Comparison of ENCODE assay signal across 9 cellular contexts in genomic region chr16:20897253-20897896, GRCh38. TPM values are rescaled to one million over a fixed set of nuclear protein-coding genes. Genes with fewer than 3 reads are reported as not detected.
DNase-seq lines count a peak whose midpoint lies in the region; ATAC-seq and TF ChIP-seq lines count a peak whose summit lies in the region.
"Had no signal": no experiment of that assay in that cellular context is flagged by ENCODE, and none has a peak within 500 bp of the region (broad histone marks: within the 10 kb centered on the region; RNA-seq: fewer than 3 reads in every experiment).

No MANE protein-coding gene starts in this region.

- no peaks in the 10 kb centered on the region for H4K20me1 ChIP-seq in HCT116 (ENCODE audit: insufficient read depth)

- H4K91ac ChIP-seq in mesenchymal stem cell (ENCODE audit: low read length): no peak overlapping the region

- no peak for ATAC-seq in HCT116
- ATAC-seq in GM18867 (IDR thresholded peaks at IDR 0.05; ENCODE audit: unreplicated experiment): no peak
- ATAC-seq in HG02759 (IDR thresholded peaks at IDR 0.05; ENCODE audit: unreplicated experiment): no peak

- CTCF ChIA-PET in HCT116 (lab: Charles Lee) (no interaction called here), MCF 10A (lab: Yijun Ruan, JAX) (interaction anchor here (1.1 to 5.3 kb wide), 6 partner anchors 16 to 187 kb away, joined by 4 to 47 read pairs (median 6); no protein-coding TSS in a partner anchor)

- H3K79me2 ChIP-seq in ACC112 (ENCODE audit: control insufficient read depth, insufficient read depth, low read length, unreplicated experiment) (peaks cover 93% of the 10 kb centered on the region), HCT116 (ENCODE audit: insufficient read depth, low read length) (peaks cover 88% of the 10 kb centered on the region)

- no peak overlapping the region for H2BK120ac ChIP-seq in mesenchymal stem cell (ENCODE audit: low read depth, low read length)

- no peaks in the 10 kb centered on the region for H3K27me3 ChIP-seq in ACC112 (ENCODE audit: insufficient read depth, low read length)
- H3K27me3 ChIP-seq in HCT116 (ENCODE audit: insufficient read depth, low read length): no peaks in the 10 kb centered on the region
- H3K27me3 ChIP-seq in mesenchymal stem cell (ENCODE audit: control insufficient read depth in 1 of 2, insufficient read depth in 1 of 2, low read length in 2 of 2): no peaks in the 10 kb centered on the region

- POLR2A ChIA-PET in HCT116 (lab: Charles Lee) (no interaction called here), MCF 10A (lab: Yijun Ruan, JAX) (interaction anchor here (0.8 to 16.0 kb wide), 12 partner anchors 10 to 404 kb away, joined by 3 to 343 read pairs (median 12); partner anchors contain the start of genes ERI2 and REXO5)

- no peak overlapping the region for H2BK15ac ChIP-seq in mesenchymal stem cell (ENCODE audit: low read depth, poor library complexity, severe bottlenecking)

- no peak overlapping the region for H3K14ac ChIP-seq in mesenchymal stem cell (ENCODE audit: low read length in 2 of 2)

- H3K79me1 ChIP-seq in mesenchymal stem cell (replicated peaks; ENCODE audit: low read length, poor library complexity, severe bottlenecking): peaks cover under 1% of the 10 kb centered on the region

- H3K4me3 ChIP-seq in ACC112 (ENCODE audit: low read depth, low read length) (peak overlapping the region; percentile 83), HCT116 (replicated peaks in 1 of 2; ENCODE audit: low read depth in 1 of 2, low read length in 2 of 2) (no peak overlapping the region), mesenchymal stem cell (ENCODE audit: insufficient read depth in 1 of 2, low read depth in 1 of 2, low read length in 2 of 2) (peak overlapping the region in 1 of 2 experiments; percentile 88)

- no TSS peak for BruUV-seq in HCT116 (replicated peaks; lab: Mats Ljungman, UMichigan)
- BruUV-seq in MCF 10A (replicated peaks; lab: Mats Ljungman, UMichigan): no TSS peak

- no peaks in the 10 kb centered on the region for H3K9me3 Mint-ChIP-seq in MCF 10A (ENCODE audit: unreplicated experiment)

- intact Hi-C loops in HCT116 (cut with micrococcal nuclease) (no loop called here), MCF 10A (cut with micrococcal nuclease) (no loop called here)

- H3K27ac Mint-ChIP-seq in MCF 10A (ENCODE audit: low read depth, unreplicated experiment): peak overlapping the region; percentile 97

- peak overlapping the region; percentile 75 for H3K4me3 Mint-ChIP-seq in MCF 10A (ENCODE audit: unreplicated experiment)

- H2AK5ac ChIP-seq in mesenchymal stem cell (ENCODE audit: low read length, severe bottlenecking): no peak overlapping the region

- H2AFZ ChIP-seq in ACC112 (ENCODE audit: low read length, unreplicated experiment): no peak overlapping the region
- H2AFZ ChIP-seq in HCT116 (ENCODE audit: low read depth, low read length, poor library complexity, severe bottlenecking): no peak overlapping the region
- no peak overlapping the region for H2AFZ ChIP-seq in mesenchymal stem cell (ENCODE audit: low read depth, low read length)

- H3K4me1 ChIP-seq in ACC112 (ENCODE audit: control insufficient read depth, insufficient read depth, low read length, unreplicated experiment) (peaks cover 32% of the 10 kb centered on the region), HCT116 (ENCODE audit: control insufficient read depth in 1 of 2, insufficient read depth in 2 of 2, low read length in 2 of 2) (peaks cover 17 to 37% of the 10 kb centered on the region in 2 experiments; a peak in 3 of 4 replicates), mesenchymal stem cell (ENCODE audit: control insufficient read depth, insufficient read depth, low read depth, low read length) (peaks cover 10% of the 10 kb centered on the region)

- H3K9me3 ChIP-seq in HCT116 (ENCODE audit: control insufficient read depth in 1 of 2, insufficient read depth in 1 of 2, low read depth in 1 of 2, low read length in 2 of 2): no peaks in the 10 kb centered on the region
- H3K9me3 ChIP-seq in mesenchymal stem cell (ENCODE audit: control insufficient read depth, low read length): no peaks in the 10 kb centered on the region

- H4K8ac ChIP-seq in mesenchymal stem cell (ENCODE audit: low read length): no peak overlapping the region

- no peak for TF ChIP-seq POLR2A in HCT116 (IDR thresholded peaks at IDR 0.05; ENCODE audit: borderline replicate concordance, extremely low read depth, insufficient read depth, insufficient read length)

- no peak overlapping the region for H2BK5ac ChIP-seq in mesenchymal stem cell (ENCODE audit: low read depth, low read length, poor library complexity, severe bottlenecking)

- H3K36me3 Mint-ChIP-seq in MCF 10A (ENCODE audit: insufficient read depth, unreplicated experiment): peaks cover 75% of the 10 kb centered on the region

- H3K9ac ChIP-seq in HCT116 (ENCODE audit: low read length) (no peak overlapping the region), mesenchymal stem cell (ENCODE audit: low read length) (peak overlapping the region; percentile 100)

- peak overlapping the region; percentile 96 for H3K27ac ChIP-seq in ACC112 (ENCODE audit: low read depth, low read length)
- H3K27ac ChIP-seq in HCT116 (ENCODE audit: low read depth, low read length): no peak overlapping the region
- no peak overlapping the region for H3K27ac ChIP-seq in mesenchymal stem cell (ENCODE audit: low read length, poor library complexity, severe bottlenecking)

- no peaks in the 10 kb centered on the region for H3K27me3 Mint-ChIP-seq in MCF 10A (ENCODE audit: insufficient read depth, unreplicated experiment)

- no peak overlapping the region for H3K18ac ChIP-seq in mesenchymal stem cell (ENCODE audit: low read depth in 1 of 2, low read length in 2 of 2)

- H3K4me1 Mint-ChIP-seq in MCF 10A (ENCODE audit: insufficient read depth, unreplicated experiment): peaks cover 48% of the 10 kb centered on the region

- H3K4me2 ChIP-seq in HCT116 (ENCODE audit: low read length) (0 out of 2 replicates have a peak overlapping the region, but pooled peaks have one; percentile 0), mesenchymal stem cell (ENCODE audit: low read length, poor library complexity, severe bottlenecking) (no peak overlapping the region)

- no peak for DNase-seq in HCT116 (ENCODE audit: low read depth, low spot score)
- DNase-seq in MCF 10A (ENCODE audit: unreplicated experiment): peak; percentile 74
- DNase-seq in mesenchymal stem cell: peak; percentile 73
- no peak for DNase-seq in DMS114 treated with DMSO at 0.1 percent for 48 hours (lab: John Stamatoyannopoulos, UW; ENCODE audit: unreplicated experiment)
- DNase-seq in COR-L47 (lab: John Stamatoyannopoulos, UW): no peak
- DNase-seq: DMS 273 treated with DMSO at 0.1 percent for 48 hours had no signal

- no peak overlapping the region for H3K4ac ChIP-seq in mesenchymal stem cell (ENCODE audit: low read depth in 1 of 2, low read length in 2 of 2)

- TF ChIP-seq CTCF in HCT116 (IDR thresholded peaks at IDR 0.05 in 2 of 3, conservative IDR thresholded peaks at IDR 0.05 in 1 of 3; ENCODE audit: borderline replicate concordance in 1 of 3, insufficient read depth in 1 of 3, low read depth in 2 of 3, low read length in 2 of 3) (no peak), MCF 10A (IDR thresholded peaks at IDR 0.05; ENCODE audit: unreplicated experiment) (no peak)

- no peak overlapping the region for H2BK12ac ChIP-seq in mesenchymal stem cell (ENCODE audit: low read length in 2 of 2)

- H3K23ac ChIP-seq in mesenchymal stem cell (ENCODE audit: low read length in 2 of 2): no peak overlapping the region

- H3K9me2 ChIP-seq in HCT116 (ENCODE audit: insufficient read depth): no peaks in the 10 kb centered on the region

- RAD21 ChIA-PET in HCT116 (lab: Charles Lee; ENCODE audit: low non-redundant PET in 1 of 2, low total read pairs in 2 of 2, uncharacterized antibody in 2 of 2, unreplicated experiment in 2 of 2): interaction anchor here in 1 of 2 experiments (0.6 kb wide), 1 partner anchor 55 kb away, joined by 5 read pairs; no protein-coding TSS in a partner anchor

- peaks cover 27% of the 10 kb centered on the region; the same call in 1 of the 2 replicates for H3K36me3 ChIP-seq in ACC112 (ENCODE audit: insufficient read depth, low read length)
- H3K36me3 ChIP-seq in HCT116 (ENCODE audit: control insufficient read depth in 1 of 2, insufficient read depth in 2 of 2, low read length in 2 of 2): peaks cover 6 to 14% of the 10 kb centered on the region in 2 experiments; a peak in 3 of 4 replicates
- peaks cover 12 to 51% of the 10 kb centered on the region in 2 experiments for H3K36me3 ChIP-seq in mesenchymal stem cell (ENCODE audit: control insufficient read depth in 1 of 2, insufficient read depth in 2 of 2, low read depth in 1 of 2, low read length in 2 of 2)

- 96% methylated on average over 3 of the region's 4 CpGs for WGBS in mesenchymal stem cell

- no peak for TF ChIP-seq RAD21 in HCT116 (IDR thresholded peaks at IDR 0.05; ENCODE audit: low read depth)

TF ChIP-seq in HCT116, 20 proteins besides CTCF, POLR2A, EP300 and RAD21:
- TF ChIP-seq MAX (IDR thresholded peaks at IDR 0.05) (no peak), CEBPB (IDR thresholded peaks at IDR 0.05; ENCODE audit: low read depth) (peak; percentile 80)

RNA-seq across cellular contexts. Expression of gene DCUN1D3, which starts 2.8 kb away (rescaled TPM):
- total RNA-seq in HCT116 (2021; ENCODE audit: unreplicated experiment) (16.4 TPM), MCF 10A (2022) (31.0 and 31.7 TPM in 2 replicates)
- polyA plus RNA-seq in HCT116 (2012): 7.4 and 7.7 TPM in 2 replicates
- 7.9 TPM for polyA plus RNA-seq in mesenchymal stem cell (2013, experiment 1 of 2)
- 8.2 TPM for polyA plus RNA-seq in mesenchymal stem cell (2013, experiment 2 of 2)

RNA-seq across cellular contexts. Expression of gene LYRM1, which starts 3.2 kb away (rescaled TPM):
- 26.7 TPM for total RNA-seq in HCT116 (2021; ENCODE audit: unreplicated experiment)
- polyA plus RNA-seq in HCT116 (2012): 41.5 and 44.9 TPM in 2 replicates
- total RNA-seq in MCF 10A (2022): 67.3 and 92.8 TPM in 2 replicates
- 17.2 TPM for polyA plus RNA-seq in mesenchymal stem cell (2013, experiment 1 of 2)
- 14.6 TPM for polyA plus RNA-seq in mesenchymal stem cell (2013, experiment 2 of 2)

Comparison
In these comparisons a context has a peak if more than half of its experiments do, and no peak if none do; other contexts are left out.
1. DNase-seq: peak in MCF 10A (single experiment) and mesenchymal stem cell (single experiment); none in HCT116 (single experiment), DMS114 treated with DMSO at 0.1 percent for 48 hours (single experiment) and COR-L47 (single experiment).